Comparison of ENCODE assay signal across 8 cellular contexts in the genomic region with DNA sequence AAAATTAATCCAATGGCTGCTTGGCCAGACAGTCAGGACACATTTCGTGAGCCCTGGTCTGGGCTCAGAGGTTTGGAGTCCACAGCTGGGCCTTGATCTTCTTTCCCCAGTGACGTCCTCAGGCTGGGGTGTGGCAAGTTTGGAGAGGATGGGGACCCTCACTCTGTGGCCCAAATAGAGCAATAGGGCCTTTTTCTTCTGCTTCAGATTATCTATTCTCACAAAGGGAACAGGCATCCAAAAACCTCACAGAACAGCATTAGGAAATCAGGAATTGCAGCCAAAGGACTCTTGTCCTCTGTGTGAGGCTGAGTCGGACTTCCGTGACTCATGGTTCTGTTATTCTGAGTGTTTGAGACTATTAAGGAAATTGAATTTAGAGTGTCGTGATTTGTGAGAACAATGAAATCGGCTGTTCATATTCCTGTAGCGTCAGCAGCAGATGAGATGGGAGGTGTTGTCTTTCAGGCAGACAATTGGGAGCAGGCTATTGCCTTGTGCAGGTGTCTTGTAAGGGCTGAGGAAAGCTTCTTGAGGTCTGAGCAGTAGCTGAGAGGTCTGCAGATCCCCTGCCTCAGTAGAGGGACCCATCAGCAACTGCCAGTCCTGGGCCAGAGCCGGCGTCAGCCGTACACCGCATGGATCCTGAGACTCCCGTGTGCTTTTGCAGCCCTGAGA.
DNase-seq lines count a peak whose midpoint lies in the region; TF ChIP-seq lines count a peak whose summit lies in the region.

No MANE protein-coding gene starts in this region.

- peak overlapping the region in 7 of 8 donors; percentile 41 to 82 (median 70) for H3K27ac ChIP-seq in spleen

- peak; percentile 94 for DNase-seq in HCEC 1CT
- DNase-seq in astrocyte of the hippocampus (ENCODE audit: low read depth, low spot score) = peak; percentile 85
- peak; percentile 55 for DNase-seq in hepatic stellate cell (ENCODE audit: low spot score)
- DNase-seq in spleen = no peak
- DNase-seq in activated CD4-positive, alpha-beta T cell treated with anti-CD3 and anti-CD28 coated beads for 48 hours = no peak
- DNase-seq in SIG-M5 treated with dmso at 0.1 percent for 504 hours (lab: John Stamatoyannopoulos, UW; ENCODE audit: unreplicated experiment) = no peak
- DNase-seq in cortex of kidney (lab: John Stamatoyannopoulos, UW) = no peak
- DNase-seq in 8988T = no peak

- intact Hi-C loops in spleen (cut with DNase I; ENCODE audit: low total_unique reads) = no loop called here

- no peaks in the 10 kb centered on the region for H3K27me3 ChIP-seq in spleen (replicated peaks in 1 of 7)

- no peak overlapping the region for H3K4me3 ChIP-seq in spleen

- no peaks in the 10 kb centered on the region for H3K36me3 ChIP-seq in spleen

- TF ChIP-seq CTCF in spleen (IDR thresholded peaks at IDR 0.05 in 8 of 11, conservative IDR thresholded peaks at IDR 0.05 in 3 of 11) = no peak

- WGBS in spleen, 5 donors = 64 to 76% (median 72%) methylated on average over 12 of the region's 12 CpGs

- no peaks in the 10 kb centered on the region for H3K9me3 ChIP-seq in spleen

- H3K4me1 ChIP-seq in spleen = peaks cover 16 to 84% (median 61%) of the 10 kb centered on the region in 6 donors

- TF ChIP-seq POLR2A in spleen (IDR thresholded peaks at IDR 0.05) = no peak

Comparison
In these comparisons a context has a peak if more than half of its experiments do, and no peak if none do; other contexts are left out.
1. DNase-seq: peak in HCEC 1CT (single experiment), astrocyte of the hippocampus (single experiment) and hepatic stellate cell (single experiment); none in spleen (single experiment), activated CD4-positive, alpha-beta T cell treated with anti-CD3 and anti-CD28 coated beads for 48 hours (single experiment), SIG-M5 treated with dmso at 0.1 percent for 504 hours (single experiment), cortex of kidney (single experiment) and 8988T (single experiment).